Comparison of ENCODE assay signal across 8 cellular contexts in genomic region chr3:48157950-48158376, GRCh38. TPM values are rescaled to one million over a fixed set of nuclear protein-coding genes. Genes with fewer than 3 reads are reported as not detected.
DNase-seq lines count a peak whose midpoint lies in the region; ATAC-seq and TF ChIP-seq lines count a peak whose summit lies in the region.

No MANE protein-coding gene starts in this region.

- no peaks in the 10 kb centered on the region for H3K9me2 ChIP-seq in OCI-LY1 (ENCODE audit: low read depth, low read length)

- H3K9ac ChIP-seq in OCI-LY1 (ENCODE audit: low read length): no peak overlapping the region

- intact Hi-C loops in activated T-helper 1 cell treated with anti-CD3 and anti-CD28 coated beads, Interleukin-12 subunit alpha, Interleukin-12 subunit beta, Interleukin-2, Interleukin-4 antibody, amounts not matched to agents 30 ng/mL and 10 ng/mL and 1 ng/mL, durations not matched to agents 14 hours and 24 hours and 36 hours (cut with micrococcal nuclease): no loop called here

- no peak overlapping the region for H3K4me3 Mint-ChIP-seq in activated T-helper 1 cell treated with anti-CD3 and anti-CD28 coated beads, Interleukin-12 subunit alpha, Interleukin-12 subunit beta, Interleukin-2, Interleukin-4 antibody, amounts not matched to agents 30 ng/mL and 10 ng/mL and 1 ng/mL, durations not matched to agents 14 hours and 24 hours and 36 hours
- H3K4me3 Mint-ChIP-seq in glutamatergic neuron (ENCODE audit: unreplicated experiment) (no peak overlapping the region), progenitor cell of endocrine pancreas (ENCODE audit: low read depth) (no peak overlapping the region)

- peaks cover 21% of the 10 kb centered on the region for H3K36me3 Mint-ChIP-seq in activated T-helper 1 cell treated with anti-CD3 and anti-CD28 coated beads, Interleukin-12 subunit alpha, Interleukin-12 subunit beta, Interleukin-2, Interleukin-4 antibody, amounts not matched to agents 30 ng/mL and 10 ng/mL and 1 ng/mL, durations not matched to agents 14 hours and 24 hours and 36 hours (ENCODE audit: low read depth)
- H3K36me3 Mint-ChIP-seq in glutamatergic neuron (ENCODE audit: unreplicated experiment) (no peaks in the 10 kb centered on the region), progenitor cell of endocrine pancreas (ENCODE audit: insufficient read depth) (peaks cover 7% of the 10 kb centered on the region)

- H3K27me3 ChIP-seq in OCI-LY1 (ENCODE audit: insufficient read depth, low read length): no peaks in the 10 kb centered on the region

- H3K4me2 ChIP-seq in OCI-LY1 (ENCODE audit: low read length): no peak overlapping the region

- no peaks in the 10 kb centered on the region for H3K27me3 Mint-ChIP-seq in activated T-helper 1 cell treated with anti-CD3 and anti-CD28 coated beads, Interleukin-12 subunit alpha, Interleukin-12 subunit beta, Interleukin-2, Interleukin-4 antibody, amounts not matched to agents 30 ng/mL and 10 ng/mL and 1 ng/mL, durations not matched to agents 14 hours and 24 hours and 36 hours (ENCODE audit: insufficient read depth)
- H3K27me3 Mint-ChIP-seq in glutamatergic neuron (ENCODE audit: unreplicated experiment) (no peaks in the 10 kb centered on the region), progenitor cell of endocrine pancreas (no peaks in the 10 kb centered on the region)

- no peaks in the 10 kb centered on the region for H3K79me2 ChIP-seq in OCI-LY1 (ENCODE audit: insufficient read depth, low read length)

- H3K27ac Mint-ChIP-seq in activated T-helper 1 cell treated with anti-CD3 and anti-CD28 coated beads, Interleukin-12 subunit alpha, Interleukin-12 subunit beta, Interleukin-2, Interleukin-4 antibody, amounts not matched to agents 30 ng/mL and 10 ng/mL and 1 ng/mL, durations not matched to agents 14 hours and 24 hours and 36 hours: no peak overlapping the region
- no peak overlapping the region for H3K27ac Mint-ChIP-seq in glutamatergic neuron (ENCODE audit: unreplicated experiment)
- peak overlapping the region; percentile 56 for H3K27ac Mint-ChIP-seq in progenitor cell of endocrine pancreas

- H3K4me1 ChIP-seq in OCI-LY1 (ENCODE audit: insufficient read depth, low read length, severe bottlenecking): no peaks in the 10 kb centered on the region

- H3K36me3 ChIP-seq in OCI-LY1 (ENCODE audit: insufficient read depth, low read length): peaks cover 61% of the 10 kb centered on the region

- ATAC-seq in GM21447 (IDR thresholded peaks at IDR 0.05; ENCODE audit: unreplicated experiment): no peak

- H3K27ac ChIP-seq in OCI-LY1 (ENCODE audit: low read depth, low read length, poor library complexity, severe bottlenecking): no peak overlapping the region

- H3K9me3 Mint-ChIP-seq in activated T-helper 1 cell treated with anti-CD3 and anti-CD28 coated beads, Interleukin-12 subunit alpha, Interleukin-12 subunit beta, Interleukin-2, Interleukin-4 antibody, amounts not matched to agents 30 ng/mL and 10 ng/mL and 1 ng/mL, durations not matched to agents 14 hours and 24 hours and 36 hours: no peaks in the 10 kb centered on the region
- H3K9me3 Mint-ChIP-seq in glutamatergic neuron (ENCODE audit: unreplicated experiment): peaks cover 3% of the 10 kb centered on the region
- H3K9me3 Mint-ChIP-seq in progenitor cell of endocrine pancreas (ENCODE audit: low read depth): no peaks in the 10 kb centered on the region

- no peaks in the 10 kb centered on the region for H3K4me1 Mint-ChIP-seq in activated T-helper 1 cell treated with anti-CD3 and anti-CD28 coated beads, Interleukin-12 subunit alpha, Interleukin-12 subunit beta, Interleukin-2, Interleukin-4 antibody, amounts not matched to agents 30 ng/mL and 10 ng/mL and 1 ng/mL, durations not matched to agents 14 hours and 24 hours and 36 hours (ENCODE audit: low read depth)
- no peaks in the 10 kb centered on the region for H3K4me1 Mint-ChIP-seq in glutamatergic neuron (ENCODE audit: low read depth, unreplicated experiment)
- H3K4me1 Mint-ChIP-seq in progenitor cell of endocrine pancreas (ENCODE audit: low read depth): peaks cover 4% of the 10 kb centered on the region

- no peak overlapping the region for H3K4me3 ChIP-seq in OCI-LY1 (ENCODE audit: low read depth, low read length, poor library complexity, severe bottlenecking)

- H3F3A ChIP-seq in OCI-LY1 (ENCODE audit: insufficient read depth, low read length): no peaks in the 10 kb centered on the region; the same call in 1 of the 2 replicates

- peak; percentile 69 for TF ChIP-seq CTCF in GM12872 (IDR thresholded peaks at IDR 0.05; ENCODE audit: insufficient read depth, low read depth, low read length)
- peak; percentile 84 for TF ChIP-seq CTCF in OCI-LY1 (IDR thresholded peaks at IDR 0.05; ENCODE audit: low read length)
- peak; percentile 77 for TF ChIP-seq CTCF in glutamatergic neuron (IDR thresholded peaks at IDR 0.05; ENCODE audit: partially characterized antibody, unreplicated experiment)
- TF ChIP-seq CTCF in progenitor cell of endocrine pancreas (IDR thresholded peaks at IDR 0.05; ENCODE audit: unreplicated experiment): peak; percentile 75

- no peaks in the 10 kb centered on the region for H3K9me3 ChIP-seq in OCI-LY1 (ENCODE audit: low read length)

- no peak overlapping the region for H2AFZ ChIP-seq in OCI-LY1 (ENCODE audit: low read length)

- DNase-seq in activated T-helper 1 cell treated with anti-CD3 and anti-CD28 coated beads, Interleukin-12 subunit alpha, Interleukin-12 subunit beta, Interleukin-2, Interleukin-4 antibody, amounts not matched to agents 30 ng/mL and 10 ng/mL and 1 ng/mL, durations not matched to agents 14 hours and 24 hours and 36 hours (ENCODE audit: low spot score): peak; percentile 28
- DNase-seq in glutamatergic neuron (peak; percentile 81), progenitor cell of endocrine pancreas (ENCODE audit: low spot score, unreplicated experiment) (peak; percentile 34), GM19240 (ENCODE audit: insufficient read length, low spot score) (no peak), NCI-H526 treated with DMSO at 0.1 percent for 48 hours (lab: John Stamatoyannopoulos, UW) (no peak)

- no peaks in the 10 kb centered on the region for H4K20me1 ChIP-seq in OCI-LY1 (ENCODE audit: insufficient read depth, low read length)

RNA-seq across cellular contexts. Expression of gene CDC25A, which starts 30.3 kb away (rescaled TPM):
- total RNA-seq in activated T-helper 1 cell treated with anti-CD3 and anti-CD28 coated beads, Interleukin-12 subunit alpha, Interleukin-12 subunit beta, Interleukin-2, Interleukin-4 antibody, amounts not matched to agents 30 ng/mL and 10 ng/mL and 1 ng/mL, durations not matched to agents 14 hours and 24 hours and 36 hours: 50.9 and 52.6 TPM in 2 replicates
- 11.8 TPM for total RNA-seq in glutamatergic neuron (ENCODE audit: unreplicated experiment)
- total RNA-seq in progenitor cell of endocrine pancreas: 20.5 and 24.5 TPM in 2 replicates

Comparison
In these comparisons a context has a peak if more than half of its experiments do, and no peak if none do; other contexts are left out.
1. DNase-seq: peak in activated T-helper 1 cell treated with anti-CD3 and anti-CD28 coated beads, Interleukin-12 subunit alpha, Interleukin-12 subunit beta, Interleukin-2, Interleukin-4 antibody, amounts not matched to agents 30 ng/mL and 10 ng/mL and 1 ng/mL, durations not matched to agents 14 hours and 24 hours and 36 hours (single experiment), glutamatergic neuron (single experiment) and progenitor cell of endocrine pancreas (single experiment); none in GM19240 (single experiment) and NCI-H526 treated with DMSO at 0.1 percent for 48 hours (single experiment).
2. Peak in every context shown above with its lines, with median percentiles within 50 percentile points of each other: CTCF ChIP-seq.